In genomic region chr7:151719895-151720238, GRCh38 we compare ENCODE assay signal across 12 cellular contexts.
"Had no signal": no experiment of that assay in that cellular context is flagged by ENCODE, and none has a peak within 500 bp of the region (broad histone marks: within the 10 kb centered on the region; RNA-seq: fewer than 3 reads in every experiment).

No MANE protein-coding gene starts in this region.

- H3K4me3 ChIP-seq: breast epithelium had no signal

- ATAC-seq: activated T-cell treated with anti-CD3 and anti-CD28 coated beads, Interleukin-2, amount 50 U/mL, for 4 hours; foreskin keratinocyte; naive thymus-derived CD4-positive, alpha-beta T cell; stimulated activated naive CD8-positive, alpha-beta T cell treated with anti-CD3 and anti-CD28 coated beads, Interleukin-15, amount 100 ng/mL, for 72 hours had no signal

- DNase-seq: activated gamma-delta T cell treated with Interleukin-2 at 50 U/mL for 16 hours; activated naive CD8-positive, alpha-beta T cell treated with anti-CD3 and anti-CD28 coated beads, Interleukin-2, amount 10 ng/mL, durations not matched to agents 7 days and 5 days; activated T-cell treated with anti-CD3 and anti-CD28 coated beads, Interleukin-2, amount 50 U/mL, for 4 hours; anterior cingulate cortex; foreskin keratinocyte; midbrain; naive thymus-derived CD4-positive, alpha-beta T cell; occipital lobe; stimulated activated CD4-positive, alpha-beta T cell treated with anti-CD3 and anti-CD28 coated beads, Interleukin-4, amount 100 ng/mL, for 1 hour; stimulated activated CD8-positive, alpha-beta memory T cell treated with anti-CD3 and anti-CD28 coated beads, Interleukin-4, amount 100 ng/mL, for 48 hours; stimulated activated naive CD8-positive, alpha-beta T cell treated with anti-CD3 and anti-CD28 coated beads, Interleukin-15, amount 100 ng/mL, for 72 hours had no signal

- H3K27ac ChIP-seq: breast epithelium, foreskin keratinocyte had no signal

- H3K36me3 ChIP-seq: breast epithelium had no signal

- H3K9me3 ChIP-seq: breast epithelium had no signal

- H3K27me3 ChIP-seq: breast epithelium, foreskin keratinocyte had no signal

- H3K4me1 ChIP-seq: breast epithelium, foreskin keratinocyte had no signal
